Comparison of ENCODE assay signal across 21 cellular contexts in the genomic region with DNA sequence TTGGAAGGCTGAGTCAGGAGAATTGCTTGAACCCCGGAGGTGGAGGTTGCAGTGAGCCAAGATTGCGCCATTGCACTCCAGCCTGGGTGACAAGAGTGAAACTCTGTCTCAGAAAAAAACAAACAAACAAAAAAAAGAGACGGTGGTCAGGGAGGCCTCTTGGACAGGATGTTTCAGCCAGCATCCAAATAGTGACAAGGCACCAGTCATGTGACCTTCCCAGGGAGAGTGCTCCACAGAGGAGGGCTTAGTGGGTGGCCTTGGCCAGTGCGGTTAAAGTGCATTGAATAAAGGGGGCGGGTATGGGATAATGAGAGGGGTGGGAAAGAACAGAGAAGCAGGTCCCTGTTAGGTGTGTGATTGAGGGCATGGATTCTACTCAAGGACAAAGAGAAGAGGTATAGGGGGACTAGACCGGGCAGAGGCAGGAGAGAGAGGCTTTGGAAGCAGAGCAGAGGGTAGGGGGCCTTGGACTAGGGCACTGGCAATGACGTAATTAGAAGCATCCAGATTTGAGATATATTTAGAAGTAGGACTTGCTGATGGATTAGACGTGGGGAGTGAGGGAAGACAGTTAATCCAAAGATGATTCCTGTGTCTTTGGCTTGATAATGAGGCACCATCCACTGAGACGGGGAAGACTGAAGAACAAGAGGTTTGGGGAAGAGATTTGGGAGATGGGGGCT. TPM values are rescaled to one million over a fixed set of nuclear protein-coding genes. Genes with fewer than 3 reads are reported as not detected.
DNase-seq lines count a peak whose midpoint lies in the region; ATAC-seq and TF ChIP-seq lines count a peak whose summit lies in the region.
"Had no signal": no experiment of that assay in that cellular context is flagged by ENCODE, and none has a peak within 500 bp of the region (broad histone marks: within the 10 kb centered on the region; RNA-seq: fewer than 3 reads in every experiment).

No MANE protein-coding gene starts in this region.

- ATAC-seq in Right ventricle myocardium superior (ENCODE audit: poor library complexity) (no peak), thoracic aorta (ENCODE audit: insufficient number of reproducible peaks, low FRiP score, low read depth) (no peak)

- H3K4me3 ChIP-seq in left ventricle myocardium inferior (no peak overlapping the region), esophagus muscularis mucosa (no peak overlapping the region), thoracic aorta (no peak overlapping the region)
- H3K4me3 ChIP-seq: BLaER1 treated with 17β-estradiol and CSF1 and Interleukin-3, amounts not matched to agents 10 nM and 100 nM; GM23248; HAP-1 had no signal

- peak overlapping the region; percentile 90 for H3K27ac ChIP-seq in left ventricle myocardium inferior (replicated peaks)
- peak overlapping the region; percentile 54; the same call in 1 of the 2 replicates for H3K27ac ChIP-seq in VCaP
- no peak overlapping the region for H3K27ac ChIP-seq in esophagus muscularis mucosa (replicated peaks in 1 of 4)
- peak overlapping the region; percentile 55 to 92 for H3K27ac ChIP-seq in thoracic aorta
- H3K27ac ChIP-seq in RWPE1 = no peak overlapping the region
- H3K27ac ChIP-seq: BLaER1 treated with 17β-estradiol and CSF1 and Interleukin-3, amounts not matched to agents 10 nM and 100 nM; GM23248 had no signal

- CTCF ChIA-PET in RWPE1 (lab: Yijun Ruan, JAX) = no interaction called here

- H3K36me3 ChIP-seq in left ventricle myocardium inferior (no peaks in the 10 kb centered on the region), esophagus muscularis mucosa (no peaks in the 10 kb centered on the region), thoracic aorta (no peaks in the 10 kb centered on the region)
- H3K36me3 ChIP-seq: BLaER1 treated with 17β-estradiol and CSF1 and Interleukin-3, amounts not matched to agents 10 nM and 100 nM; HAP-1 had no signal

- no peak for TF ChIP-seq EP300 in esophagus muscularis mucosa (IDR thresholded peaks at IDR 0.05)

- TF ChIP-seq POLR2A in esophagus muscularis mucosa (IDR thresholded peaks at IDR 0.05; ENCODE audit: low read depth) = no peak

- H3K27me3 ChIP-seq in left ventricle myocardium inferior (ENCODE audit: low read depth) (no peaks in the 10 kb centered on the region), esophagus muscularis mucosa (no peaks in the 10 kb centered on the region), thoracic aorta (replicated peaks; ENCODE audit: insufficient read depth) (no peaks in the 10 kb centered on the region)
- H3K27me3 ChIP-seq: BLaER1 treated with 17β-estradiol and CSF1 and Interleukin-3, amounts not matched to agents 10 nM and 100 nM had no signal

- TF ChIP-seq CTCF in left ventricle myocardium inferior (IDR thresholded peaks at IDR 0.05; ENCODE audit: borderline replicate concordance) = no peak
- no peak for TF ChIP-seq CTCF in VCaP (conservative IDR thresholded peaks at IDR 0.05)
- TF ChIP-seq CTCF in esophagus muscularis mucosa (IDR thresholded peaks at IDR 0.05) = no peak
- TF ChIP-seq CTCF in thoracic aorta (IDR thresholded peaks at IDR 0.05) = no peak
- no peak for TF ChIP-seq CTCF in RWPE1 (conservative IDR thresholded peaks at IDR 0.05; ENCODE audit: low read depth)

- H3K4me1 ChIP-seq in left ventricle myocardium inferior (peaks cover 69% of the 10 kb centered on the region), esophagus muscularis mucosa (peaks cover 9 to 38% (median 26%) of the 10 kb centered on the region in 4 donors), thoracic aorta (ENCODE audit: control insufficient read depth in 1 of 2, low read depth in 2 of 2) (peaks cover 21 to 69% of the 10 kb centered on the region in 2 donors)
- H3K4me1 ChIP-seq: HAP-1 had no signal

- peaks cover 10% of the 10 kb centered on the region for H3K9me3 ChIP-seq in left ventricle myocardium inferior (replicated peaks)
- H3K9me3 ChIP-seq in esophagus muscularis mucosa = no peaks in the 10 kb centered on the region
- H3K9me3 ChIP-seq in thoracic aorta = no peaks in the 10 kb centered on the region
- H3K9me3 ChIP-seq: HAP-1 had no signal

- 77% methylated on average over 9 of the region's 9 CpGs for WGBS in esophagus muscularis mucosa

- intact Hi-C loops in left ventricle myocardium inferior (cut with micrococcal nuclease) = no loop called here
- intact Hi-C loops in Right ventricle myocardium superior (cut with DNase I) = no loop called here
- intact Hi-C loops in esophagus muscularis mucosa (cut with DNase I) = loop anchor here (10.0 kb wide), 1 partner anchor 145 kb away; no protein-coding TSS in a partner anchor

- POLR2A ChIA-PET in RWPE1 (lab: Yijun Ruan, JAX; ENCODE audit: low non-redundant PET) = no interaction called here

- no peak for DNase-seq in left ventricle myocardium inferior
- no peak for DNase-seq in Right ventricle myocardium superior
- peak; percentile 64 for DNase-seq in esophagus muscularis mucosa (ENCODE audit: extremely low spot score)
- DNase-seq in thoracic aorta (ENCODE audit: low spot score) = no peak
- DNase-seq in RWPE1 (ENCODE audit: low spot score) = no peak
- no peak for DNase-seq in HuH-7.5 (ENCODE audit: low spot score)
- no peak for DNase-seq in central memory CD4-positive, alpha-beta T cell
- DNase-seq: 8988T; CD4-positive, CD25-positive, alpha-beta regulatory T cell; CD8-positive, alpha-beta memory T cell; COR-L47; DMS 273 treated with DMSO at 0.1 percent for 48 hours; DMS53; DND-41; GM23248 had no signal

RNA-seq across cellular contexts. Expression of gene RYR2, which starts 12.0 kb away (rescaled TPM):
- total RNA-seq in left ventricle myocardium inferior = 783 TPM
- total RNA-seq in Right ventricle myocardium superior = 744 TPM
- total RNA-seq in esophagus muscularis mucosa = 10 to 100 TPM; 29.8 to 56.3 (median 38.9) TPM
- 10 to 100 TPM; 59.0 to 75.9 TPM for total RNA-seq in thoracic aorta
- total RNA-seq: B cell, GM23248 had no signal

RNA-seq across cellular contexts. Expression of gene MT1HL1, which starts 25.8 kb away (rescaled TPM):
- total RNA-seq in left ventricle myocardium inferior (not detected), Right ventricle myocardium superior (not detected), esophagus muscularis mucosa (not detected), thoracic aorta (not detected)
- total RNA-seq: A673; B cell; CD4-positive, CD25-positive, alpha-beta regulatory T cell; CD8-positive, alpha-beta memory T cell; GM23248; H4 had no signal

Comparison
In these comparisons a context has a peak if more than half of its experiments do, and no peak if none do; other contexts are left out.
1. H3K27ac ChIP-seq: peak in left ventricle myocardium inferior (single experiment), VCaP (single experiment) and thoracic aorta (2 of 2); none in esophagus muscularis mucosa (0 of 4) and RWPE1 (single experiment).